ENCODE assay signal across 17 cellular contexts in the genomic region with DNA sequence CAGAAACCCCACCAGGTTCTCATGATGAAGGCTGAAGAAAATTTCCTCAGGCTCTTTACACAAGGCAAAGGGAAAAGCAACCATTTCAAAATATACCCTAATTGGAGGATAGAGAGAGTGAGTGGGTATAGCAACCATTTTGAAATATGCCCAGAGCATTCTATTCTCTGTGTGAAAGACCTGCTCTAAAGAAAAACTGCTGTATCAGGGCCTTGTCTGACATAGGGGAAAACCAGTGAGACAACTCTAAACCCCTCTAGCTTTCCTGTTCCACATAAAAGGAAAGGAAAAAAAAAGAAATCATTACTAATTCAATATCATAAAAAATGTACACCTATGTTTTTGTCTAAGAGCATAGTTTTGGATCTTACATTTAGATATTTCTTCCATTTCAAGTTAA.
DNase-seq lines count a peak whose midpoint lies in the region; ATAC-seq and TF ChIP-seq lines count a peak whose summit lies in the region.
"Had no signal": no experiment of that assay in that cellular context is flagged by ENCODE, and none has a peak within 500 bp of the region (broad histone marks: within the 10 kb centered on the region; RNA-seq: fewer than 3 reads in every experiment).

No MANE protein-coding gene starts in this region.

- peak overlapping the region; percentile 39; the same call in 1 of the 2 replicates for H3K4me2 ChIP-seq in MM.1S (ENCODE audit: low read depth, low read length)

- no peak for TF ChIP-seq POLR2A in GM18505 (IDR thresholded peaks at IDR 0.05; ENCODE audit: borderline replicate concordance, extremely low read depth, insufficient read depth, insufficient read length)

- no peaks in the 10 kb centered on the region for H3K9me3 ChIP-seq in MM.1S (replicated peaks; ENCODE audit: insufficient read depth, low read length)

- peak overlapping the region; percentile 57; the same call in 1 of the 2 replicates for H3K27ac ChIP-seq in MM.1S (ENCODE audit: low read length)
- H3K27ac ChIP-seq: 22Rv1 had no signal

- ATAC-seq in GM19351 (IDR thresholded peaks at IDR 0.05; ENCODE audit: unreplicated experiment) (peak; percentile 67), HG02870 (IDR thresholded peaks at IDR 0.05; ENCODE audit: unreplicated experiment) (peak; percentile 73), GM21723 (IDR thresholded peaks at IDR 0.05; ENCODE audit: unreplicated experiment) (no peak), GM18505 (IDR thresholded peaks at IDR 0.05; ENCODE audit: unreplicated experiment) (no peak)
- ATAC-seq: CD8-positive, alpha-beta T cell had no signal

- no peak for TF ChIP-seq CTCF in GM12865 (IDR thresholded peaks at IDR 0.05; ENCODE audit: insufficient read depth, low read depth, low read length, missing control alignments)
- no peak for TF ChIP-seq CTCF in MM.1S (IDR thresholded peaks at IDR 0.05; ENCODE audit: low read length)

- H3K4me1 ChIP-seq in MM.1S (ENCODE audit: low read length): no peaks in the 10 kb centered on the region

- H2AFZ ChIP-seq in MM.1S (ENCODE audit: low read length): no peak overlapping the region

- H3K27me3 ChIP-seq in MM.1S (replicated peaks; ENCODE audit: insufficient read depth, low read length): no peaks in the 10 kb centered on the region

- no peaks in the 10 kb centered on the region for H4K20me1 ChIP-seq in MM.1S (ENCODE audit: insufficient read depth, low read length)

- H3K9ac ChIP-seq in MM.1S (ENCODE audit: low read length): no peak overlapping the region

- H3K4me3 ChIP-seq in GM12865 (ENCODE audit: low read depth, low read length) (no peak overlapping the region), MM.1S (ENCODE audit: low read length) (no peak overlapping the region)

- H3K9me2 ChIP-seq in MM.1S (replicated peaks; ENCODE audit: insufficient read depth, low read length): no peaks in the 10 kb centered on the region

- no peaks in the 10 kb centered on the region for H3K79me2 ChIP-seq in MM.1S (ENCODE audit: low read length)

- DNase-seq in GM12865 (ENCODE audit: low read depth): peak; percentile 17
- peak; percentile 39 for DNase-seq in MM.1S
- DNase-seq in OCI-M2 (lab: John Stamatoyannopoulos, UW; ENCODE audit: unreplicated experiment): no peak
- DNase-seq in NCI-H1417 (lab: John Stamatoyannopoulos, UW): no peak
- DNase-seq: CD8-positive, alpha-beta T cell; COR-L47; DMS153; DMS79 treated with DMSO at 0.1 percent for 48 hours; EL; GOT3; H9; Karpas-422 had no signal

- no peaks in the 10 kb centered on the region for H3F3A ChIP-seq in MM.1S (ENCODE audit: insufficient read depth, low read length)

- no peaks in the 10 kb centered on the region for H3K36me3 ChIP-seq in MM.1S (replicated peaks; ENCODE audit: insufficient read depth, low read length)

Comparison
In these comparisons a context has a peak if more than half of its experiments do, and no peak if none do; other contexts are left out.
1. DNase-seq: peak in GM12865 (single experiment) and MM.1S (single experiment); none in OCI-M2 (single experiment) and NCI-H1417 (0 of 3).
2. ATAC-seq: peak in GM19351 (single experiment) and HG02870 (single experiment); none in GM21723 (single experiment) and GM18505 (single experiment).